33 cellular contexts compared by ENCODE assay signal in the genomic region with DNA sequence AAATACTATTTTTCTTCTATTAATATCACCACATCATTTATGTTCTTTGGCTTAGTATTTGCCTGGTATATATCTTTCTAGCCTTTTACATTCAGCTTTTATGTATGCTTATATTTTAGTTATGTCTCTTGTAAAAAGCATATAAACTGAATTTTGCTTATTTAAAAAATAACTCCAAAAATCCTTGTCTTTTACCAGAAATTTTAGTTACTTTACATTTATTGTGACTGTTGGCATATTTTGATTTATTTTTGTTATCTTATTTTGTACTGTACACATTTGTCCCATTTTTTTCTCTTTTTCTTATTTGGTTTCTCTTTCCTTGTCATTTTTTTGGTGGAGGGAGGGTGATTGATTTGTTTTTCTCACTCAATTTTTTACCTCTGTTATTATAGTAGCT.
"Had no signal": no experiment of that assay in that cellular context is flagged by ENCODE, and none has a peak within 500 bp of the region (broad histone marks: within the 10 kb centered on the region; RNA-seq: fewer than 3 reads in every experiment).

No MANE protein-coding gene starts in this region.

- H3K27ac ChIP-seq: adrenal gland, ascending aorta, body of pancreas, brain microvascular endothelial cell, breast epithelium, cardiac muscle cell had no signal

- DNase-seq: activated effector memory CD4-positive, alpha-beta T cell treated with anti-CD3 and anti-CD28 coated beads, Interleukin-2, amount 50 U/mL, for 16 hours; activated effector memory CD4-positive, alpha-beta T cell treated with Interleukin-2 at 50 U/mL for 16 hours; activated gamma-delta T cell; activated gamma-delta T cell treated with Interleukin-2 at 50 U/mL for 16 hours; activated naive CD4-positive, alpha-beta T cell; activated naive CD4-positive, alpha-beta T cell treated with anti-CD3 and anti-CD28 coated beads for 36 hours; activated naive CD4-positive, alpha-beta T cell treated with anti-CD3 and anti-CD28 coated beads, Interleukin-2, amount 10 ng/mL, durations not matched to agents 7 days and 5 days; activated naive CD4-positive, alpha-beta T cell treated with anti-CD3 and anti-CD28 coated beads, Interleukin-2, amount 50 U/mL, for 16 hours; activated naive CD4-positive, alpha-beta T cell treated with Interleukin-2 at 50 U/mL for 16 hours; activated naive CD8-positive, alpha-beta T cell treated with anti-CD3 and anti-CD28 coated beads for 36 hours; activated naive CD8-positive, alpha-beta T cell treated with anti-CD3 and anti-CD28 coated beads, Interleukin-2, amount 10 ng/mL, durations not matched to agents 7 days and 5 days; activated naive CD8-positive, alpha-beta T cell treated with anti-CD3 and anti-CD28 coated beads, Interleukin-2, amount 50 U/mL, for 24 hours; activated T-cell treated with anti-CD3 and anti-CD28 coated beads, Interleukin-2, amount 50 U/mL, for 24 hours; activated T-cell treated with anti-CD3 and anti-CD28 coated beads, Interleukin-2, amount 50 U/mL, for 4 hours; activated T-cell treated with anti-CD3 and anti-CD28 coated beads, Interleukin-2, amount 50 U/mL, for 48 hours; activated T-cell treated with anti-CD3 and anti-CD28 coated beads, Interleukin-2, amount 50 U/mL, for 72 hours; adrenal gland; amniotic stem cell; amygdala; anterior cingulate cortex; aorta; body of pancreas; brain microvascular endothelial cell; caudate nucleus; central memory CD4-positive, alpha-beta T cell; cerebellar nuclear complex had no signal

- H3K9me3 ChIP-seq: adrenal gland, breast epithelium had no signal

- H3K4me3 ChIP-seq: adrenal gland, ascending aorta, body of pancreas, breast epithelium, cardiac muscle cell had no signal

- H3K36me3 ChIP-seq: adrenal gland, ascending aorta, brain microvascular endothelial cell, breast epithelium, cardiac muscle cell had no signal

- FAIRE-seq: astrocyte, bronchial epithelial cell had no signal

- ATAC-seq: activated naive CD4-positive, alpha-beta T cell treated with anti-CD3 and anti-CD28 coated beads, Interleukin-2, amount 50 U/mL, for 72 hours; activated naive CD8-positive, alpha-beta T cell treated with anti-CD3 and anti-CD28 coated beads, Interleukin-2, amount 50 U/mL, for 24 hours; activated T-cell treated with anti-CD3 and anti-CD28 coated beads, Interleukin-2, amount 50 U/mL, for 4 hours; activated T-cell treated with anti-CD3 and anti-CD28 coated beads, Interleukin-2, amount 50 U/mL, for 72 hours; activated T-helper 17 cell treated with anti-CD3 and anti-CD28 coated beads, Interleukin-2, amount 50 U/mL, for 72 hours; body of pancreas had no signal

- H3K4me1 ChIP-seq: adrenal gland, ascending aorta, body of pancreas, breast epithelium had no signal

- H3K27me3 ChIP-seq: adrenal gland, ascending aorta, body of pancreas, brain microvascular endothelial cell, breast epithelium, cardiac muscle cell had no signal
